ENCODE assay signal across 1 cellular context in the genomic region with DNA sequence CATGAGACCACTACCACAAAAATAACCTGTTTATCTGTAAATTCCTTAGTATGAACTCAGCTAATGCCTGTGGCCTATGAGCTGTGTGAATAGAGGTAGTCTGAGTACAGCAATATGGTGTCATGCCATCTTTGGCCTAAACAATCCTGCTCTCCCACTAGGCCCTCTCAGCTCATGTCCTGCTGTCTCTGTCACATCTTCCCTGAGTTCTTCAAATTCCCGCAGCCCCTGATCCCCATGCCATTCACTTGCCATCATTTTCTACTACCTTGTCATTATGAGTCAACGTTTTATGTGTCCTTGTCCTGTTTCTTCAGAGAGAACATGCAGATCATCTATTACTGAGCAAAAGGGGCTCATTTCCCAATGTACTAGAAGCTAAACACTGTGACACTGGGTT.
TF ChIP-seq lines count a peak whose summit lies in the region.

No MANE protein-coding gene starts in this region.

TF ChIP-seq in H1, 55 proteins besides CTCF, POLR2A, EP300 and RAD21 (continued from another document):
- TF ChIP-seq, protein P1, sequence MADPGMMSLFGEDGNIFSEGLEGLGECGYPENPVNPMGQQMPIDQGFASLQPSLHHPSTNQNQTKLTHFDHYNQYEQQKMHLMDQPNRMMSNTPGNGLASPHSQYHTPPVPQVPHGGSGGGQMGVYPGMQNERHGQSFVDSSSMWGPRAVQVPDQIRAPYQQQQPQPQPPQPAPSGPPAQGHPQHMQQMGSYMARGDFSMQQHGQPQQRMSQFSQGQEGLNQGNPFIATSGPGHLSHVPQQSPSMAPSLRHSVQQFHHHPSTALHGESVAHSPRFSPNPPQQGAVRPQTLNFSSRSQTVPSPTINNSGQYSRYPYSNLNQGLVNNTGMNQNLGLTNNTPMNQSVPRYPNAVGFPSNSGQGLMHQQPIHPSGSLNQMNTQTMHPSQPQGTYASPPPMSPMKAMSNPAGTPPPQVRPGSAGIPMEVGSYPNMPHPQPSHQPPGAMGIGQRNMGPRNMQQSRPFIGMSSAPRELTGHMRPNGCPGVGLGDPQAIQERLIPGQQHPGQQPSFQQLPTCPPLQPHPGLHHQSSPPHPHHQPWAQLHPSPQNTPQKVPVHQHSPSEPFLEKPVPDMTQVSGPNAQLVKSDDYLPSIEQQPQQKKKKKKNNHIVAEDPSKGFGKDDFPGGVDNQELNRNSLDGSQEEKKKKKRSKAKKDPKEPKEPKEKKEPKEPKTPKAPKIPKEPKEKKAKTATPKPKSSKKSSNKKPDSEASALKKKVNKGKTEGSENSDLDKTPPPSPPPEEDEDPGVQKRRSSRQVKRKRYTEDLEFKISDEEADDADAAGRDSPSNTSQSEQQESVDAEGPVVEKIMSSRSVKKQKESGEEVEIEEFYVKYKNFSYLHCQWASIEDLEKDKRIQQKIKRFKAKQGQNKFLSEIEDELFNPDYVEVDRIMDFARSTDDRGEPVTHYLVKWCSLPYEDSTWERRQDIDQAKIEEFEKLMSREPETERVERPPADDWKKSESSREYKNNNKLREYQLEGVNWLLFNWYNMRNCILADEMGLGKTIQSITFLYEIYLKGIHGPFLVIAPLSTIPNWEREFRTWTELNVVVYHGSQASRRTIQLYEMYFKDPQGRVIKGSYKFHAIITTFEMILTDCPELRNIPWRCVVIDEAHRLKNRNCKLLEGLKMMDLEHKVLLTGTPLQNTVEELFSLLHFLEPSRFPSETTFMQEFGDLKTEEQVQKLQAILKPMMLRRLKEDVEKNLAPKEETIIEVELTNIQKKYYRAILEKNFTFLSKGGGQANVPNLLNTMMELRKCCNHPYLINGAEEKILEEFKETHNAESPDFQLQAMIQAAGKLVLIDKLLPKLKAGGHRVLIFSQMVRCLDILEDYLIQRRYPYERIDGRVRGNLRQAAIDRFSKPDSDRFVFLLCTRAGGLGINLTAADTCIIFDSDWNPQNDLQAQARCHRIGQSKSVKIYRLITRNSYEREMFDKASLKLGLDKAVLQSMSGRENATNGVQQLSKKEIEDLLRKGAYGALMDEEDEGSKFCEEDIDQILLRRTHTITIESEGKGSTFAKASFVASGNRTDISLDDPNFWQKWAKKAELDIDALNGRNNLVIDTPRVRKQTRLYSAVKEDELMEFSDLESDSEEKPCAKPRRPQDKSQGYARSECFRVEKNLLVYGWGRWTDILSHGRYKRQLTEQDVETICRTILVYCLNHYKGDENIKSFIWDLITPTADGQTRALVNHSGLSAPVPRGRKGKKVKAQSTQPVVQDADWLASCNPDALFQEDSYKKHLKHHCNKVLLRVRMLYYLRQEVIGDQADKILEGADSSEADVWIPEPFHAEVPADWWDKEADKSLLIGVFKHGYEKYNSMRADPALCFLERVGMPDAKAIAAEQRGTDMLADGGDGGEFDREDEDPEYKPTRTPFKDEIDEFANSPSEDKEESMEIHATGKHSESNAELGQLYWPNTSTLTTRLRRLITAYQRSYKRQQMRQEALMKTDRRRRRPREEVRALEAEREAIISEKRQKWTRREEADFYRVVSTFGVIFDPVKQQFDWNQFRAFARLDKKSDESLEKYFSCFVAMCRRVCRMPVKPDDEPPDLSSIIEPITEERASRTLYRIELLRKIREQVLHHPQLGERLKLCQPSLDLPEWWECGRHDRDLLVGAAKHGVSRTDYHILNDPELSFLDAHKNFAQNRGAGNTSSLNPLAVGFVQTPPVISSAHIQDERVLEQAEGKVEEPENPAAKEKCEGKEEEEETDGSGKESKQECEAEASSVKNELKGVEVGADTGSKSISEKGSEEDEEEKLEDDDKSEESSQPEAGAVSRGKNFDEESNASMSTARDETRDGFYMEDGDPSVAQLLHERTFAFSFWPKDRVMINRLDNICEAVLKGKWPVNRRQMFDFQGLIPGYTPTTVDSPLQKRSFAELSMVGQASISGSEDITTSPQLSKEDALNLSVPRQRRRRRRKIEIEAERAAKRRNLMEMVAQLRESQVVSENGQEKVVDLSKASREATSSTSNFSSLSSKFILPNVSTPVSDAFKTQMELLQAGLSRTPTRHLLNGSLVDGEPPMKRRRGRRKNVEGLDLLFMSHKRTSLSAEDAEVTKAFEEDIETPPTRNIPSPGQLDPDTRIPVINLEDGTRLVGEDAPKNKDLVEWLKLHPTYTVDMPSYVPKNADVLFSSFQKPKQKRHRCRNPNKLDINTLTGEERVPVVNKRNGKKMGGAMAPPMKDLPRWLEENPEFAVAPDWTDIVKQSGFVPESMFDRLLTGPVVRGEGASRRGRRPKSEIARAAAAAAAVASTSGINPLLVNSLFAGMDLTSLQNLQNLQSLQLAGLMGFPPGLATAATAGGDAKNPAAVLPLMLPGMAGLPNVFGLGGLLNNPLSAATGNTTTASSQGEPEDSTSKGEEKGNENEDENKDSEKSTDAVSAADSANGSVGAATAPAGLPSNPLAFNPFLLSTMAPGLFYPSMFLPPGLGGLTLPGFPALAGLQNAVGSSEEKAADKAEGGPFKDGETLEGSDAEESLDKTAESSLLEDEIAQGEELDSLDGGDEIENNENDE (IDR thresholded peaks at IDR 0.05; ENCODE audit: insufficient replicate concordance, low read length) = no peak
- no peak for TF ChIP-seq JUND (IDR thresholded peaks at IDR 0.05; ENCODE audit: low read length)
- TF ChIP-seq SIX5 (IDR thresholded peaks at IDR 0.05; ENCODE audit: low read depth, low read length) = no peak
- TF ChIP-seq TEAD4 (IDR thresholded peaks at IDR 0.05; ENCODE audit: low read depth, low read length) = no peak
- TF ChIP-seq GTF2F1 (IDR thresholded peaks at IDR 0.05; ENCODE audit: borderline replicate concordance, low read depth, low read length) = no peak
TF ChIP-seq in H1: peak in this region for 0.
